Comparison of ENCODE assay signal across 8 cellular contexts in the genomic region with DNA sequence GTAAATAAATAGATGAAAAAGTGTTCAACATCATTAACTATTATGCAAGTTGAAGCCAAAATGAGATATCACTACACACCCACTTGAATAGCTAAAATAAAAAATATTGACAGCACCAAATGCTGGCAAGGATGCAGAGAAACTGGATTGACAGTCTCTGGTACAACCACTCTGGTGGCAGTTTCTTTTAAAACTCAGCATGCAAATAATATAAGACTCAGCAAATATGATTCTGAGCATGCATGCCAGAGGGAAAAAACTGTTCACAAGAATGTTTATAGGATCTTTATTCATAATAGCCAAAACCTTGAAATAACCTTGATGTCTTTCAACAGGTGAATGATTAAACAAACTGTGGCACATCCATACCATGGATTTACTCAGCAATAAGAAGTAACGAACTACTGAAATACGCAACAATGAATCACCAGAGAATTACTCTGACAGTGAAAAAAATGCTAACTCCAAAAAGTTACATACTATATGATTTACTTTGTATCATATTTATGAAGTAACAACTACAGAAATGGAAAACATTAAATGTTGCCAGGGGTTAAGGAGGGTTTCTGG.
"Had no signal": no experiment of that assay in that cellular context is flagged by ENCODE, and none has a peak within 500 bp of the region (broad histone marks: within the 10 kb centered on the region; RNA-seq: fewer than 3 reads in every experiment).

No MANE protein-coding gene starts in this region.

- H3K27ac Mint-ChIP-seq: GM23338, H9 had no signal

- H3K9me3 Mint-ChIP-seq: H9 had no signal

- H2AFZ ChIP-seq: GM23338 had no signal

- DNase-seq: H9, HCEC 1CT, KG1 had no signal

- FAIRE-seq: H1, H54, HTR-8/SVneo, K562 had no signal

- H3K4me1 Mint-ChIP-seq: GM23338, H9 had no signal

- H3K4me3 ChIP-seq: GM23338, K562 had no signal

- H3K4me2 ChIP-seq: GM23338 had no signal

- H3K4me3 Mint-ChIP-seq: GM23338, H9 had no signal

- ATAC-seq: GM23338, K562 had no signal
